In genomic region chr11:117089685-117090084, GRCh38 we compare ENCODE assay signal across 1 cellular context.
TF ChIP-seq lines count a peak whose summit lies in the region.

No MANE protein-coding gene starts in this region.

TF ChIP-seq in SK-N-SH, 30 proteins besides CTCF, POLR2A, EP300 and RAD21:
- no peak for TF ChIP-seq REST (IDR thresholded peaks at IDR 0.05; ENCODE audit: low read depth, low read length)
- TF ChIP-seq MAX (IDR thresholded peaks at IDR 0.05; ENCODE audit: low read depth) = no peak
- no peak for TF ChIP-seq ELF1 (IDR thresholded peaks at IDR 0.05)
- no peak for TF ChIP-seq FOXM1 (IDR thresholded peaks at IDR 0.05; ENCODE audit: low read depth)
- TF ChIP-seq FOSL2 (IDR thresholded peaks at IDR 0.05; ENCODE audit: borderline replicate concordance, low read depth) = no peak
- no peak for TF ChIP-seq YY1 (IDR thresholded peaks at IDR 0.05; ENCODE audit: low read depth)
- TF ChIP-seq RXRA (IDR thresholded peaks at IDR 0.05; ENCODE audit: borderline replicate concordance, low read depth) = no peak
- TF ChIP-seq EZH2phosphoT487 (IDR thresholded peaks at IDR 0.05; ENCODE audit: borderline replicate concordance, low read depth) = no peak
- TF ChIP-seq MXI1 (IDR thresholded peaks at IDR 0.05; ENCODE audit: low read depth, low read length) = no peak
- no peak for TF ChIP-seq TCF12 (IDR thresholded peaks at IDR 0.05)
- TF ChIP-seq GABPA (IDR thresholded peaks at IDR 0.05; ENCODE audit: low read depth) = no peak
- no peak for TF ChIP-seq USF2 (IDR thresholded peaks at IDR 0.05; ENCODE audit: borderline replicate concordance, low read depth, low read length)
- TF ChIP-seq IRF3 (IDR thresholded peaks at IDR 0.05; ENCODE audit: low read depth, low read length) = no peak
- TF ChIP-seq NRF1 (IDR thresholded peaks at IDR 0.05; ENCODE audit: low read depth, low read length) = no peak
- no peak for TF ChIP-seq MEF2A (IDR thresholded peaks at IDR 0.05; ENCODE audit: borderline replicate concordance, low read depth)
- no peak for TF ChIP-seq PBX3 (IDR thresholded peaks at IDR 0.05)
- no peak for TF ChIP-seq POLR2AphosphoS5 (IDR thresholded peaks at IDR 0.05; ENCODE audit: low read depth, low read length)
- no peak for TF ChIP-seq TEAD4 (IDR thresholded peaks at IDR 0.05; ENCODE audit: borderline replicate concordance, insufficient read depth)
